Comparison of ENCODE assay signal across 14 cellular contexts in the genomic region with DNA sequence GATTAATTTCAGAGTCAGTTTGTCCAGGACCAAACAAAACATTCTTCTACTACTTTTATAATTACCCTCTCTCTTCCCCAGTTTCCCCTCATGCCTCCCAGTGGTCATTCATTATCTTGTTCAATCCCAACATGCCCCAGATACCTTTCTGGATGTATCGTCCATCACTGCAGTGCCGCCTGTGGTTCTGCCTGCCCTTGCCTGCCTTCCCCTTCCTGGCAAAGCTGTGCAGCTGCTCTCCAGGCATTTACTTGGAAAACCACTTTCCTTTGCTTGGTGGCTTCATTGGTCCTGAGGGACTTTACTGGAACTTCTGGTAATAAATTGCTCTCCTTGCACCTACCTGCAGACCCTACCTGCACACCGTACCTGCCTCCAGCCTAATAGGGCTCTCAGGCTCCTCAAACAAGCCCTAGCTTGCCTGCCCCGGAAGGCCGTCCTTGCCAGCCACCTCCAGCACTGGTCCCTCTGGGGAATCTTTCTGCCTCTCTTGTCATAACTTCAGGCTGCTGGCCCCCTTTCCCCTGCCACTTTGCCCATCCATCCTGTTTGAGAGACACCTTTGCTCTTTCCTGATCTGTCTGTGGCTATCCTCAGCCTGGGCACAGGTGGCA.
"Had no signal": no experiment of that assay in that cellular context is flagged by ENCODE, and none has a peak within 500 bp of the region (broad histone marks: within the 10 kb centered on the region; RNA-seq: fewer than 3 reads in every experiment).

No MANE protein-coding gene starts in this region.

- H3K4me1 Mint-ChIP-seq: T-helper 17 cell had no signal

- H3K4me1 ChIP-seq: sigmoid colon had no signal

- H3K27me3 ChIP-seq: sigmoid colon had no signal

- H3K27ac ChIP-seq: sigmoid colon, thoracic aorta had no signal

- ATAC-seq: activated CD8-positive, alpha-beta T cell treated with anti-CD3 and anti-CD28 coated beads, Interleukin-2, amount 10 ng/mL, durations not matched to agents 7 days and 5 days; activated T-cell treated with anti-CD3 and anti-CD28 coated beads, Interleukin-2, amount 50 U/mL, for 72 hours; T-helper 17 cell had no signal

- H3K4me3 Mint-ChIP-seq: activated CD8-positive, alpha-beta T cell treated with anti-CD3 and anti-CD28 coated beads, Interleukin-2, amount 10 ng/mL, durations not matched to agents 7 days and 5 days; activated T-cell treated with anti-CD3 and anti-CD28 coated beads, Interleukin-2, amount 50 U/mL, for 72 hours; T-helper 17 cell had no signal

- H3K9me3 Mint-ChIP-seq: activated T-cell treated with anti-CD3 and anti-CD28 coated beads, Interleukin-2, amount 50 U/mL, for 72 hours had no signal

- H3K27ac Mint-ChIP-seq: activated CD8-positive, alpha-beta T cell treated with anti-CD3 and anti-CD28 coated beads, Interleukin-2, amount 10 ng/mL, durations not matched to agents 7 days and 5 days; activated T-cell treated with anti-CD3 and anti-CD28 coated beads, Interleukin-2, amount 50 U/mL, for 72 hours; T-helper 17 cell had no signal

- DNase-seq: activated CD4-positive, alpha-beta T cell treated with anti-CD3 and anti-CD28 coated beads for 4 hours; activated CD8-positive, alpha-beta memory T cell treated with anti-CD3 and anti-CD28 coated beads, Interleukin-2, amount 50 U/mL, for 4 hours; activated CD8-positive, alpha-beta T cell treated with anti-CD3 and anti-CD28 coated beads, Interleukin-2, amount 10 ng/mL, durations not matched to agents 7 days and 5 days; activated T-cell treated with anti-CD3 and anti-CD28 coated beads, Interleukin-2, amount 50 U/mL, for 72 hours; aorta; cortex of kidney; effector CD8-positive, alpha-beta T cell; foreskin fibroblast; glutamatergic neuron; hypothalamus; sigmoid colon; stimulated activated CD4-positive, alpha-beta T cell treated with anti-CD3 and anti-CD28 coated beads, Interleukin-1b, Interleukin-23, amount 100 ng/mL, for 48 hours; T-helper 17 cell had no signal
